ENCODE assay signal across 1 cellular context in the genomic region with DNA sequence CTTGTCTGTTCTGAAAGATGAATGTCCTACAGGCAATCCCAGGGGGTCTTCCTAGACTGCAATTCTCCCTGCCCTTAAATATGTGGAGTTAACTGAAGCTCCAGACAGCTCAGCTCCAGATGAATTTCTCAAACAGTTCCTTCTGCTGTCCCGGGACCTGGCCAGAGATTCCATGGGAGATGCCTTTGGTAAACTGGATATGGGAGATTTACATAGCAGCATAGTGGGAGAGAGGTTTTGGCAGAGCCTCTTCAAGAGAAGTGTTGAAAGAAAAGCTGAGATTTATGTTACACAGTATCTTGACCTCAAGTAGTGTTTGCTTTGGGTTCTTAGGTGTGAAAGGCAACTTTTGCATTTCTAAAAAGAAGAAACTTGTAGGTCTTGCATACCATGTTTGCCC.
TF ChIP-seq lines count a peak whose summit lies in the region.

No MANE protein-coding gene starts in this region.

TF ChIP-seq in SK-N-SH treated with all-trans-retinoic acid at 6 μM for 48 hours, 23 proteins besides CTCF, POLR2A, EP300 and RAD21 (continued from another document):
- TF ChIP-seq ARNTL (CRISPR knock-in tag; IDR thresholded peaks at IDR 0.05; ENCODE audit: borderline replicate concordance, low read depth) (no peak), ZNF70 (CRISPR knock-in tag; IDR thresholded peaks at IDR 0.05) (no peak), ZNF8 (CRISPR knock-in tag; IDR thresholded peaks at IDR 0.05) (no peak), ZFP3 (CRISPR knock-in tag; IDR thresholded peaks at IDR 0.05) (no peak), BACH2 (CRISPR knock-in tag; IDR thresholded peaks at IDR 0.05; ENCODE audit: borderline replicate concordance) (no peak), POU6F1 (CRISPR knock-in tag; IDR thresholded peaks at IDR 0.05; ENCODE audit: borderline replicate concordance, low read depth) (no peak), TSHZ2 (CRISPR knock-in tag; IDR thresholded peaks at IDR 0.05) (no peak), ISL1 (CRISPR knock-in tag; IDR thresholded peaks at IDR 0.05) (no peak)
- TF ChIP-seq, protein P1, sequence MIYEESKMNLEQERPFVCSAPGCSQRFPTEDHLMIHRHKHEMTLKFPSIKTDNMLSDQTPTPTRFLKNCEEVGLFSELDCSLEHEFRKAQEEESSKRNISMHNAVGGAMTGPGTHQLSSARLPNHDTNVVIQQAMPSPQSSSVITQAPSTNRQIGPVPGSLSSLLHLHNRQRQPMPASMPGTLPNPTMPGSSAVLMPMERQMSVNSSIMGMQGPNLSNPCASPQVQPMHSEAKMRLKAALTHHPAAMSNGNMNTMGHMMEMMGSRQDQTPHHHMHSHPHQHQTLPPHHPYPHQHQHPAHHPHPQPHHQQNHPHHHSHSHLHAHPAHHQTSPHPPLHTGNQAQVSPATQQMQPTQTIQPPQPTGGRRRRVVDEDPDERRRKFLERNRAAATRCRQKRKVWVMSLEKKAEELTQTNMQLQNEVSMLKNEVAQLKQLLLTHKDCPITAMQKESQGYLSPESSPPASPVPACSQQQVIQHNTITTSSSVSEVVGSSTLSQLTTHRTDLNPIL (CRISPR knock-in tag; IDR thresholded peaks at IDR 0.05; ENCODE audit: low read depth), result no peak
